In the genomic region with DNA sequence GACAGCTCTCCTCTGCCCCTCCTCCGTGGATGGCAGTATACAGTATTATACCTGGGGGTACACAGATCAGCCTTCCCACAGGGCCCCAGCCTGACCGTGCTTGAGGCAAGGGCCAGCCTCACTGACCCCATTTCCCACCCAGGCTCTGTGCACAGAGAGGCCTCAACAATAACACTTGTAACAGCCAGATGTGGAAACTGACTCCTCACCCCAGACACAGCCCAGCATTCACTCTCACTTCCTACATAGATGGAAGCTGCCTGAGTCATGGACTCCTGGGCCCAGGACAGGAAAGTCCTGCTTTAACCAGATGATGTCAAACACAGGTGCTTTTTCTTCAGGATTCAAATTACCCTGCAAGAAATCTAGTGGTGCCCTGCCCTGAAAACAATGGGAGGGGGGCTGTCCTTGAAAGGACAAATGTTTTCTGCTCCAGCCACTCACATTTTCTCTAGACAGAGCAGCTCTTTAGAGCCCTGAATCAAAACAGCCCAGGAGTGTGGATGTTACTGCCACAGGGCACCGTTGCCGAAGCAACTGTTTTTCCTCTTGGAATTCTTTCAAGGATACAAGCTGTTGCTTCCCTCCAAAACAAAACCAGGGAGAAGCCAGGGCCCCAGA, we compare ENCODE assay signal across 8 cellular contexts. TPM values are rescaled to one million over a fixed set of nuclear protein-coding genes. Genes with fewer than 3 reads are reported as not detected.
DNase-seq lines count a peak whose midpoint lies in the region; ATAC-seq and TF ChIP-seq lines count a peak whose summit lies in the region.
"Had no signal": no experiment of that assay in that cellular context is flagged by ENCODE, and none has a peak within 500 bp of the region (broad histone marks: within the 10 kb centered on the region; RNA-seq: fewer than 3 reads in every experiment).

No MANE protein-coding gene starts in this region.

- peaks cover 75% of the 10 kb centered on the region for H3K4me1 Mint-ChIP-seq in activated CD8-positive, alpha-beta T cell treated with anti-CD3 and anti-CD28 coated beads, Interleukin-2, amount 10 ng/mL, durations not matched to agents 7 days and 5 days (ENCODE audit: low read depth)
- H3K4me1 Mint-ChIP-seq in glutamatergic neuron (ENCODE audit: low read depth, unreplicated experiment): peaks cover 20% of the 10 kb centered on the region
- H3K4me1 Mint-ChIP-seq in stimulated activated effector memory CD8-positive, alpha-beta T cell treated with anti-CD3 and anti-CD28 coated beads, Interleukin-12 subunit alpha, Interleukin-12 subunit beta, amount 100 ng/mL, for 72 hours: peaks cover 78% of the 10 kb centered on the region

- peak overlapping the region; percentile 83 for H3K27ac Mint-ChIP-seq in activated CD8-positive, alpha-beta T cell treated with anti-CD3 and anti-CD28 coated beads, Interleukin-2, amount 10 ng/mL, durations not matched to agents 7 days and 5 days
- H3K27ac Mint-ChIP-seq in glutamatergic neuron (ENCODE audit: unreplicated experiment): peak overlapping the region; percentile 44
- H3K27ac Mint-ChIP-seq in stimulated activated effector memory CD8-positive, alpha-beta T cell treated with anti-CD3 and anti-CD28 coated beads, Interleukin-12 subunit alpha, Interleukin-12 subunit beta, amount 100 ng/mL, for 72 hours: peak overlapping the region; percentile 96

- POLR2A ChIA-PET in activated CD8-positive, alpha-beta T cell treated with anti-CD3 and anti-CD28 coated beads, Interleukin-2, amount 10 ng/mL, durations not matched to agents 7 days and 5 days (lab: Charles Lee): interaction anchor here (0.8 to 1.5 kb wide), 2 partner anchors 20 to 22 kb away, joined by 4 to 5 read pairs; no protein-coding TSS in a partner anchor

- TF ChIP-seq CTCF in HFF-Myc (IDR thresholded peaks at IDR 0.05; ENCODE audit: low read depth, low read length, missing control alignments): no peak
- TF ChIP-seq CTCF in glutamatergic neuron (IDR thresholded peaks at IDR 0.05; ENCODE audit: partially characterized antibody, unreplicated experiment): no peak

- H3K36me3 Mint-ChIP-seq in activated CD8-positive, alpha-beta T cell treated with anti-CD3 and anti-CD28 coated beads, Interleukin-2, amount 10 ng/mL, durations not matched to agents 7 days and 5 days (ENCODE audit: low read depth): peaks cover 46% of the 10 kb centered on the region
- H3K36me3 Mint-ChIP-seq in glutamatergic neuron (ENCODE audit: unreplicated experiment): peaks cover 7% of the 10 kb centered on the region
- peaks cover 30% of the 10 kb centered on the region for H3K36me3 Mint-ChIP-seq in stimulated activated effector memory CD8-positive, alpha-beta T cell treated with anti-CD3 and anti-CD28 coated beads, Interleukin-12 subunit alpha, Interleukin-12 subunit beta, amount 100 ng/mL, for 72 hours

- H3K9me3 Mint-ChIP-seq in activated CD8-positive, alpha-beta T cell treated with anti-CD3 and anti-CD28 coated beads, Interleukin-2, amount 10 ng/mL, durations not matched to agents 7 days and 5 days (ENCODE audit: insufficient read depth): no peaks in the 10 kb centered on the region
- peaks cover 4% of the 10 kb centered on the region for H3K9me3 Mint-ChIP-seq in glutamatergic neuron (ENCODE audit: unreplicated experiment)
- no peaks in the 10 kb centered on the region for H3K9me3 Mint-ChIP-seq in stimulated activated effector memory CD8-positive, alpha-beta T cell treated with anti-CD3 and anti-CD28 coated beads, Interleukin-12 subunit alpha, Interleukin-12 subunit beta, amount 100 ng/mL, for 72 hours

- DNase-seq in HFF-Myc (ENCODE audit: extremely low read depth, low read depth): peak; percentile 49
- DNase-seq in activated CD8-positive, alpha-beta T cell treated with anti-CD3 and anti-CD28 coated beads, Interleukin-2, amount 10 ng/mL, durations not matched to agents 7 days and 5 days: no peak
- DNase-seq in glutamatergic neuron: no peak
- no peak for DNase-seq in stimulated activated effector memory CD8-positive, alpha-beta T cell treated with anti-CD3 and anti-CD28 coated beads, Interleukin-12 subunit alpha, Interleukin-12 subunit beta, amount 100 ng/mL, for 72 hours (ENCODE audit: low spot score in 2 of 2)
- DNase-seq in erythroblast (lab: John Stamatoyannopoulos, UW): no peak

- H3K4me3 ChIP-seq in HFF-Myc (replicated peaks; ENCODE audit: low read depth, low read length): no peak overlapping the region
- H3K4me3 ChIP-seq: SJSA1 had no signal

- no peak overlapping the region for H3K4me3 Mint-ChIP-seq in activated CD8-positive, alpha-beta T cell treated with anti-CD3 and anti-CD28 coated beads, Interleukin-2, amount 10 ng/mL, durations not matched to agents 7 days and 5 days
- H3K4me3 Mint-ChIP-seq in glutamatergic neuron (ENCODE audit: unreplicated experiment): peak overlapping the region; percentile 35
- peak overlapping the region; percentile 65 for H3K4me3 Mint-ChIP-seq in stimulated activated effector memory CD8-positive, alpha-beta T cell treated with anti-CD3 and anti-CD28 coated beads, Interleukin-12 subunit alpha, Interleukin-12 subunit beta, amount 100 ng/mL, for 72 hours

- ATAC-seq in activated CD8-positive, alpha-beta T cell treated with anti-CD3 and anti-CD28 coated beads, Interleukin-2, amount 10 ng/mL, durations not matched to agents 7 days and 5 days: no peak
- peak; percentile 31 for ATAC-seq in stimulated activated effector memory CD8-positive, alpha-beta T cell treated with anti-CD3 and anti-CD28 coated beads, Interleukin-12 subunit alpha, Interleukin-12 subunit beta, amount 100 ng/mL, for 72 hours
- ATAC-seq in GM19035 (IDR thresholded peaks at IDR 0.05; ENCODE audit: unreplicated experiment) (no peak), HG02970 (IDR thresholded peaks at IDR 0.05; ENCODE audit: low FRiP score, unreplicated experiment) (no peak)

- no peak for TF ChIP-seq POLR2A in erythroblast (IDR thresholded peaks at IDR 0.05; ENCODE audit: low read length)

- H3K27me3 Mint-ChIP-seq in activated CD8-positive, alpha-beta T cell treated with anti-CD3 and anti-CD28 coated beads, Interleukin-2, amount 10 ng/mL, durations not matched to agents 7 days and 5 days (ENCODE audit: low read depth): no peaks in the 10 kb centered on the region
- H3K27me3 Mint-ChIP-seq in glutamatergic neuron (ENCODE audit: unreplicated experiment): peaks cover 3% of the 10 kb centered on the region

- CTCF ChIA-PET in activated CD8-positive, alpha-beta T cell treated with anti-CD3 and anti-CD28 coated beads, Interleukin-2, amount 10 ng/mL, durations not matched to agents 7 days and 5 days (lab: Charles Lee): interaction anchor here (1.2 to 1.5 kb wide), 3 partner anchors 10 to 14 kb away, joined by 3 to 4 read pairs (median 4); no protein-coding TSS in a partner anchor

RNA-seq across cellular contexts. Expression of gene CCDC12, which starts 16.4 kb away (rescaled TPM):
- 10 to 100 TPM; 59.4 to 62.2 TPM for total RNA-seq in activated CD8-positive, alpha-beta T cell treated with anti-CD3 and anti-CD28 coated beads, Interleukin-2, amount 10 ng/mL, durations not matched to agents 7 days and 5 days
- 41.4 TPM for total RNA-seq in glutamatergic neuron (ENCODE audit: unreplicated experiment)

RNA-seq across cellular contexts. Expression of gene NBEAL2, which starts 19.3 kb away (rescaled TPM):
- 100 to 1,000 TPM; 206 to 212 TPM for total RNA-seq in activated CD8-positive, alpha-beta T cell treated with anti-CD3 and anti-CD28 coated beads, Interleukin-2, amount 10 ng/mL, durations not matched to agents 7 days and 5 days
- total RNA-seq in glutamatergic neuron (ENCODE audit: unreplicated experiment): 38.0 TPM

Comparison
In these comparisons a context has a peak if more than half of its experiments do, and no peak if none do; other contexts are left out.
1. H3K27ac Mint-ChIP-seq: peak in every context shown above with its lines; median percentile 96 in stimulated activated effector memory CD8-positive, alpha-beta T cell treated with anti-CD3 and anti-CD28 coated beads, Interleukin-12 subunit alpha, Interleukin-12 subunit beta, amount 100 ng/mL, for 72 hours; 83 in activated CD8-positive, alpha-beta T cell treated with anti-CD3 and anti-CD28 coated beads, Interleukin-2, amount 10 ng/mL, durations not matched to agents 7 days and 5 days; 44 in glutamatergic neuron.